In the genomic region with DNA sequence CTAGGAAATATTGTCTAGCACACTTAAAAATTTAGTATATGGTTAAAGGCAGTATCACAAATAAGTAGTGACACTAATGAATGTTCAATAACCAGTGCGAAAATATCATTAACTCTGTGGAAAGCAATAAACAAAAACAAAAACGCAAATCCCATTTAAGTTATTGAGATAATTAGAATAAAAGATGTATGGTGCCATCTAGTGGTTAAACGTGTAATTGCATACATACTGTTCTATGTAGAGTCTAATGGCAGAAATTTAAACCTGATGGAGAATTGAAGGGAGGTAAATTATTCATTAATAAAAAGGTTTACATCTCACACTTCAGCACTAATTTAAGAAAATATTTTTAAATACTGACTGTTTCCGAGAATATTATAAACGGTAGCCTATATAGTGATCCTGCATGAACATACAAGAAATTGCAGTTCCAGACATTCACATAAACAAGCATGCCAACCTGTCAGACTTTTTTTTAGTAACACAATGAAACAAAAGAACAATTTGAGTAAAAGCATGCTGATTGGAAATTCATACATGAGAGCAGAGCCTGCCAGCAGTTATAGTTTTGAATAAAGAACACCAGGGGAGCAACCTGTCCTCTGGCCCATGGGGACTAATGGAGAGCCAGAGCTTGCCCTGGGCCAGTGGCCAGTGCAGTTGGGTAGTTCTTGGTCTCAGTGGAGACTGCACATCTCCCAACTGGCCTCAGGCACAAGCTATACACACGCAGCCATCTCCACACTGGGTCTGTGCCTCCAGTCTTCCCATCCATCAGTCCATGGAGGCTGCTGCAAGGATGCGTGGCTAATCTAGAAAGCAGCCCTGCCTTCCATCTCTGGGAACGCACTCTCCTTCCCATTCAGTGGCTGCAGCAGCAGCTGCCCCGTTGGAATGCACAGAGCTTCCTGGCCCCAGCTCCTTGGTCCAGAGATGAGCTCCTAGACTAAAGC, we compare ENCODE assay signal across 9 cellular contexts. TPM values are rescaled to one million over a fixed set of nuclear protein-coding genes. Genes with fewer than 3 reads are reported as not detected.
DNase-seq lines count a peak whose midpoint lies in the region; ATAC-seq, FAIRE-seq and TF ChIP-seq lines count a peak whose summit lies in the region.
"Had no signal": no experiment of that assay in that cellular context is flagged by ENCODE, and none has a peak within 500 bp of the region (broad histone marks: within the 10 kb centered on the region; RNA-seq: fewer than 3 reads in every experiment).

No MANE protein-coding gene starts in this region.

- peak; percentile 98 for FAIRE-seq in kidney (lab: Jason Lieb, UNC)

- no peaks in the 10 kb centered on the region for H3K9me3 ChIP-seq in kidney (ENCODE audit: control insufficient read depth in 1 of 2, low read length in 2 of 2)
- H3K9me3 ChIP-seq in upper lobe of left lung = no peaks in the 10 kb centered on the region

- in situ Hi-C loops in T47D (cut with HindIII; ENCODE audit: low pct_unique_long_range_greater_than_20kb, low sequenced_read_pairs) = no loop called here

- TF ChIP-seq CTCF in kidney (IDR thresholded peaks at IDR 0.05; ENCODE audit: borderline replicate concordance, extremely low read depth, insufficient read depth) = peak; percentile 68
- peak; percentile 61 to 78 (median 72) for TF ChIP-seq CTCF in upper lobe of left lung (IDR thresholded peaks at IDR 0.05)

- H3K27me3 ChIP-seq in upper lobe of left lung = no peaks in the 10 kb centered on the region

- TF ChIP-seq POLR2A in upper lobe of left lung (IDR thresholded peaks at IDR 0.05) = no peak

- intact Hi-C loops in kidney (cut with DNase I) = no loop called here

- peak; percentile 35 for ATAC-seq in HG02981 (IDR thresholded peaks at IDR 0.05; ENCODE audit: unreplicated experiment)
- ATAC-seq in upper lobe of left lung (ENCODE audit: low FRiP score in 2 of 2) = peak in 1 of 2 donors; percentile 79
- ATAC-seq in HG03439 (IDR thresholded peaks at IDR 0.05; ENCODE audit: unreplicated experiment) = no peak

- H3K27ac ChIP-seq in kidney (ENCODE audit: low read depth in 2 of 2, low read length in 2 of 2) = no peak overlapping the region
- H3K27ac ChIP-seq in upper lobe of left lung = no peak overlapping the region

- H3K4me1 ChIP-seq in kidney (ENCODE audit: control insufficient read depth in 1 of 2, insufficient read depth in 1 of 2, low read depth in 1 of 2, low read length in 2 of 2) = no peaks in the 10 kb centered on the region
- H3K4me1 ChIP-seq in upper lobe of left lung = peaks cover 0 to 8% (median 5%) of the 10 kb centered on the region in 4 donors

- H3K36me3 ChIP-seq in kidney (ENCODE audit: control insufficient read depth in 1 of 2, insufficient read depth in 2 of 2, low read length in 2 of 2) (no peaks in the 10 kb centered on the region), upper lobe of left lung (no peaks in the 10 kb centered on the region)

- H3K4me3 ChIP-seq in kidney (ENCODE audit: low read length in 2 of 2) = no peak overlapping the region
- no peak overlapping the region for H3K4me3 ChIP-seq in upper lobe of left lung

- no peak for TF ChIP-seq EP300 in upper lobe of left lung (IDR thresholded peaks at IDR 0.05)

- WGBS in upper lobe of left lung, 2 donors = 36 to 42% methylated on average over 9 of the region's 9 CpGs

- no peak overlapping the region for H3K9ac ChIP-seq in kidney (ENCODE audit: low read length in 2 of 2)

- DNase-seq in NOMO-1 treated with DMSO at 0.1 percent for 48 hours (lab: John Stamatoyannopoulos, UW; ENCODE audit: unreplicated experiment) (peak; percentile 49), NOMO-1 treated with dmso at 0.1 percent for 144 hours (lab: John Stamatoyannopoulos, UW; ENCODE audit: unreplicated experiment) (no peak), NCI-H460 (ENCODE audit: extremely low read depth, low read depth) (peak; percentile 67), T47D (ENCODE audit: low read depth in 1 of 2, low spot score in 1 of 2) (peak; percentile 26 to 70), kidney (peak; percentile 51), upper lobe of left lung (peak in 1 of 2 donors; percentile 0)

RNA-seq across cellular contexts. Expression of gene GCG, which starts 28.0 kb away (rescaled TPM):
- not detected in 2 replicates for total RNA-seq in NCI-H460 (2014; rRNA removed; shearing (Covaris generic))
- polyA plus RNA-seq in NCI-H460 (2014; cell fraction: nucleus; rRNA removed) = not detected in 2 replicates
- not detected for total RNA-seq in kidney
- polyA plus RNA-seq in kidney (ENCODE audit: insufficient read depth, low read depth, low replicate concordance) = not detected
- under 1 TPM in 1 of 6 donors, not detected in 5; 0.23 TPM for total RNA-seq in upper lobe of left lung
- total RNA-seq: CD8-positive, alpha-beta memory T cell had no signal
- polyA plus RNA-seq: CD8-positive, alpha-beta memory T cell had no signal

RNA-seq across cellular contexts. Expression of gene DPP4, which starts 50.1 kb away (rescaled TPM):
- total RNA-seq in NCI-H460 (2014; rRNA removed; shearing (Covaris generic)) = 0.25 and 0.40 TPM in 2 replicates
- polyA plus RNA-seq in NCI-H460 (2014; cell fraction: nucleus; rRNA removed) = 0.78 TPM in 1 of 2 replicates, not detected in the other
- total RNA-seq in kidney = 74.8 TPM
- polyA plus RNA-seq in kidney (ENCODE audit: insufficient read depth, low read depth, low replicate concordance) = 29.4 TPM
- total RNA-seq in upper lobe of left lung = 10 to 100 TPM; 16.4 to 77.3 (median 27.5) TPM

Comparison
In these comparisons a context has a peak if more than half of its experiments do, and no peak if none do; other contexts are left out.
1. RNA of gene DPP4, which starts 50.1 kb away (total RNA-seq): 74.8 TPM in kidney (single experiment) and 16.4 to 77.3 TPM in upper lobe of left lung; 0.25 to 0.40 TPM in NCI-H460; every median in the first group is over 10 times any median in the second.